1 cellular context compared by ENCODE assay signal in genomic region chr14:105480807-105481801, GRCh38.
TF ChIP-seq lines count a peak whose summit lies in the region.

No MANE protein-coding gene starts in this region.

TF ChIP-seq in HEK293, 187 proteins besides CTCF, POLR2A, EP300 and RAD21 (continued from another document and continues in another):
- TF ChIP-seq RBAK (tag by site-specific recombination; IDR thresholded peaks at IDR 0.05) (no peak), ZNF354C (tag by site-specific recombination; IDR thresholded peaks at IDR 0.05; ENCODE audit: borderline replicate concordance, low read depth) (no peak), ZNF280C (tag by site-specific recombination; IDR thresholded peaks at IDR 0.05) (no peak), ZNF37A (tag by site-specific recombination; IDR thresholded peaks at IDR 0.05) (no peak), ZNF629 (tag by site-specific recombination; IDR thresholded peaks at IDR 0.05) (peak; percentile 64; the same call in 1 of the 2 replicates), ZNF837 (tag by site-specific recombination; IDR thresholded peaks at IDR 0.05) (no peak), ZNF785 (tag by site-specific recombination; IDR thresholded peaks at IDR 0.05) (peak; percentile 20; the same call in 1 of the 2 replicates), KLF8 (tag by site-specific recombination; IDR thresholded peaks at IDR 0.05) (peak; percentile 97), PATZ1 (tag by site-specific recombination; IDR thresholded peaks at IDR 0.05) (peak; percentile 88), ZSCAN5A (tag by site-specific recombination; IDR thresholded peaks at IDR 0.05) (no peak; the same call in 1 of the 2 replicates), ZNF157 (tag by site-specific recombination; IDR thresholded peaks at IDR 0.05) (no peak), MYNN (tag by site-specific recombination; IDR thresholded peaks at IDR 0.05; ENCODE audit: borderline replicate concordance) (no peak), OVOL3 (tag by site-specific recombination; IDR thresholded peaks at IDR 0.05) (no peak), ZNF548 (tag by site-specific recombination; IDR thresholded peaks at IDR 0.05) (no peak), TRIM28 (IDR thresholded peaks at IDR 0.05; ENCODE audit: borderline replicate concordance, low read length) (peak; percentile 60; the same call in 1 of the 2 replicates), ZBTB44 (tag by site-specific recombination; IDR thresholded peaks at IDR 0.05) (no peak), ZNF776 (tag by site-specific recombination; IDR thresholded peaks at IDR 0.05; ENCODE audit: borderline replicate concordance) (no peak), ZNF664 (tag by site-specific recombination; IDR thresholded peaks at IDR 0.05) (no peak), KLF7 (tag by site-specific recombination; IDR thresholded peaks at IDR 0.05; ENCODE audit: borderline replicate concordance) (peak; percentile 87), ZNF114 (tag by site-specific recombination; IDR thresholded peaks at IDR 0.05) (no peak), ZNF311 (tag by site-specific recombination; IDR thresholded peaks at IDR 0.05; ENCODE audit: borderline replicate concordance) (no peak), SP7 (tag by site-specific recombination; IDR thresholded peaks at IDR 0.05) (peak; percentile 89), ZNF677 (tag by site-specific recombination; IDR thresholded peaks at IDR 0.05) (no peak), PRDM2 (tag by site-specific recombination; IDR thresholded peaks at IDR 0.05; ENCODE audit: borderline replicate concordance) (no peak), MZF1 (tag by site-specific recombination; IDR thresholded peaks at IDR 0.05; ENCODE audit: borderline replicate concordance) (0 out of 2 replicates have a peak, but pooled peaks have one; percentile 34), ZFP3 (tag by site-specific recombination; IDR thresholded peaks at IDR 0.05; ENCODE audit: low read depth) (no peak), ZNF777 (tag by site-specific recombination; IDR thresholded peaks at IDR 0.05; ENCODE audit: borderline replicate concordance) (no peak), TSHZ1 (tag by site-specific recombination; IDR thresholded peaks at IDR 0.05; ENCODE audit: borderline replicate concordance) (no peak), ZNF530 (tag by site-specific recombination; IDR thresholded peaks at IDR 0.05; ENCODE audit: low read depth) (no peak), GFI1B (tag by site-specific recombination; IDR thresholded peaks at IDR 0.05) (no peak), ZNF274 (IDR thresholded peaks at IDR 0.05; ENCODE audit: low read length) (no peak), ZNF274 (tag by site-specific recombination; IDR thresholded peaks at IDR 0.05; ENCODE audit: borderline replicate concordance) (no peak), ZNF223 (tag by site-specific recombination; IDR thresholded peaks at IDR 0.05) (no peak), ZNF639 (tag by site-specific recombination; IDR thresholded peaks at IDR 0.05) (peak; percentile 89)
- TF ChIP-seq, protein P1, sequence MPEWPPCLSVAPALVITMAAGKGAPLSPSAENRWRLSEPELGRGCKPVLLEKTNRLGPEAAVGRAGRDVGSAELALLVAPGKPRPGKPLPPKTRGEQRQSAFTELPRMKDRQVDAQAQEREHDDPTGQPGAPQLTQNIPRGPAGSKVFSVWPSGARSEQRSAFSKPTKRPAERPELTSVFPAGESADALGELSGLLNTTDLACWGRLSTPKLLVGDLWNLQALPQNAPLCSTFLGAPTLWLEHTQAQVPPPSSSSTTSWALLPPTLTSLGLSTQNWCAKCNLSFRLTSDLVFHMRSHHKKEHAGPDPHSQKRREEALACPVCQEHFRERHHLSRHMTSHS (tag by site-specific recombination; IDR thresholded peaks at IDR 0.05): no peak
- TF ChIP-seq, protein P2, sequence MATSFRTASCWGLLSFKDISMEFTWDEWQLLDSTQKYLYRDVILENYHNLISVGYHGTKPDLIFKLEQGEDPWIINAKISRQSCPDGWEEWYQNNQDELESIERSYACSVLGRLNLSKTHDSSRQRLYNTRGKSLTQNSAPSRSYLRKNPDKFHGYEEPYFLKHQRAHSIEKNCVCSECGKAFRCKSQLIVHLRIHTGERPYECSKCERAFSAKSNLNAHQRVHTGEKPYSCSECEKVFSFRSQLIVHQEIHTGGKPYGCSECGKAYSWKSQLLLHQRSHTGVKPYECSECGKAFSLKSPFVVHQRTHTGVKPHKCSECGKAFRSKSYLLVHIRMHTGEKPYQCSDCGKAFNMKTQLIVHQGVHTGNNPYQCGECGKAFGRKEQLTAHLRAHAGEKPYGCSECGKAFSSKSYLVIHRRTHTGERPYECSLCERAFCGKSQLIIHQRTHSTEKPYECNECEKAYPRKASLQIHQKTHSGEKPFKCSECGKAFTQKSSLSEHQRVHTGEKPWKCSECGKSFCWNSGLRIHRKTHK (tag by site-specific recombination; IDR thresholded peaks at IDR 0.05): no peak
